8 cellular contexts compared by ENCODE assay signal in the genomic region with DNA sequence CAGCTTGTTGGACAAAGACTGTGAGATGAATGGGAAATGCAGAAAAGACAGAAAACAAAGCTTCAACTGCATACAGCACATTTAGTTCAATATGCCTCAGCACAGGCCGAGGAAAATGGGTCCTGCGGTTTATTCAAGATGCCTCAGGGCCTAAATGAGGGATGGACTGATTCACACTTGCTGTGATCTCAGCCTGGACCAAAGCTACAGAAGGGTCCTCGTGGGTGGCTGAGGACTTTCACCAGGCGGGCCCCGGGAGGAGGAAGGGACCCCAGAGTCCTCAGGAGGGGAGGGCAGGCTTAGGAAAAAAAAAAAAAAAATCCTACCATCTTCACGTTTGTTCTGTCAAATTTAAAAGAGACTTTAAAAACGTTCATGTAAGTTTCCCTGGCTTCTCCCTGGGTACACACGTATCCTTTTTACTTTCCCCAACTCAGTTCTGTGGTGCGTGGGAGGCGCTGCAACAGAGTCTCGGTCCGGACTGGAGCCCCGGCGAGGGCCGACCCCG. TPM values are rescaled to one million over a fixed set of nuclear protein-coding genes. Genes with fewer than 3 reads are reported as not detected.
DNase-seq lines count a peak whose midpoint lies in the region; ATAC-seq and TF ChIP-seq lines count a peak whose summit lies in the region.

No MANE protein-coding gene starts in this region.

- intact Hi-C loops in CD4-positive, alpha-beta memory T cell (cut with micrococcal nuclease): loop anchor here (10.0 kb wide), 1 partner anchor 277 kb away; no protein-coding TSS in a partner anchor
- intact Hi-C loops in OCI-LY7 (cut with micrococcal nuclease; ENCODE audit: unreplicated experiment) (loop anchor here (5.0 to 10.0 kb wide), 2 partner anchors 234 to 363 kb away; a partner anchor contains a TSS), transverse colon (cut with DNase I; ENCODE audit: low total_unique reads) (no loop called here)

- no peaks in the 10 kb centered on the region for H3K9me2 ChIP-seq in OCI-LY7 (ENCODE audit: insufficient read depth, low read length)

- peak overlapping the region; percentile 99 for H3K4me2 ChIP-seq in OCI-LY7 (ENCODE audit: low read length)

- POLR2A ChIA-PET in CD4-positive, alpha-beta memory T cell (lab: Charles Lee; ENCODE audit: partially characterized antibody): interaction anchor here (0.9 to 4.9 kb wide), 17 partner anchors 9 to 363 kb away, joined by 3 to 102 read pairs (median 6); a partner anchor contains a TSS
- POLR2A ChIA-PET in OCI-LY7 (lab: Charles Lee): interaction anchor here (0.6 to 1.8 kb wide), 5 partner anchors 12 to 576 kb away, joined by 3 to 9 read pairs (median 4); no protein-coding TSS in a partner anchor

- TF ChIP-seq CTCF in OCI-LY7 (conservative IDR thresholded peaks at IDR 0.05; ENCODE audit: low read length) (no peak), choroid plexus epithelial cell (conservative IDR thresholded peaks at IDR 0.05; ENCODE audit: low read depth, low read length) (no peak), transverse colon (IDR thresholded peaks at IDR 0.05) (no peak)

- no peaks in the 10 kb centered on the region for H4K20me1 ChIP-seq in OCI-LY7 (ENCODE audit: insufficient read depth, low read length)

- H3K27me3 ChIP-seq in CD4-positive, alpha-beta memory T cell (ENCODE audit: insufficient read depth, low read length): no peaks in the 10 kb centered on the region
- H3K27me3 ChIP-seq in transverse colon: no peaks in the 10 kb centered on the region

- peak overlapping the region; percentile 52 to 61 for H3K4me3 ChIP-seq in CD4-positive, alpha-beta memory T cell (ENCODE audit: low read length in 2 of 2)
- H3K4me3 ChIP-seq in OCI-LY7 (ENCODE audit: low read depth, low read length, poor library complexity, severe bottlenecking) (peak overlapping the region; percentile 76), choroid plexus epithelial cell (ENCODE audit: low read depth, low read length) (peak overlapping the region; percentile 70), transverse colon (peak overlapping the region; percentile 20 to 72 (median 54))

- peaks cover 13% of the 10 kb centered on the region; the same call in 1 of the 2 replicates for H3K79me2 ChIP-seq in OCI-LY7 (ENCODE audit: insufficient read depth, low read depth, low read length)

- CTCF ChIA-PET in CD4-positive, alpha-beta memory T cell (lab: Charles Lee; ENCODE audit: partially characterized antibody): interaction anchor here (0.6 to 4.3 kb wide), 14 partner anchors 9 to 593 kb away, joined by 3 to 63 read pairs (median 5); a partner anchor contains a TSS
- CTCF ChIA-PET in OCI-LY7 (lab: Charles Lee; ENCODE audit: unreplicated experiment): no interaction called here

- H3K9me3 ChIP-seq in CD4-positive, alpha-beta memory T cell (ENCODE audit: control insufficient read depth in 1 of 2, low read length in 2 of 2): no peaks in the 10 kb centered on the region
- H3K9me3 ChIP-seq in OCI-LY7 (ENCODE audit: low read length) (no peaks in the 10 kb centered on the region), transverse colon (no peaks in the 10 kb centered on the region)

- TF ChIP-seq EP300 in transverse colon (IDR thresholded peaks at IDR 0.05; ENCODE audit: low read depth): no peak

- peak overlapping the region; percentile 68 for H3K27ac ChIP-seq in CD4-positive, alpha-beta memory T cell (ENCODE audit: low read depth, low read length)
- H3K27ac ChIP-seq in OCI-LY7 (ENCODE audit: low read depth, low read length, poor library complexity, severe bottlenecking) (no peak overlapping the region), transverse colon (peak overlapping the region; percentile 87 to 92 (median 88))

- H3K4me1 ChIP-seq in CD4-positive, alpha-beta memory T cell (ENCODE audit: insufficient read depth, low read length): peaks cover 25% of the 10 kb centered on the region
- peaks cover 19% of the 10 kb centered on the region for H3K4me1 ChIP-seq in OCI-LY7 (ENCODE audit: insufficient read depth, low read length, poor library complexity, severe bottlenecking)
- peaks cover 6 to 22% (median 14%) of the 10 kb centered on the region in 4 donors for H3K4me1 ChIP-seq in transverse colon

- peaks cover 2% of the 10 kb centered on the region for H3K36me3 ChIP-seq in CD4-positive, alpha-beta memory T cell (ENCODE audit: insufficient read depth, low read length)
- H3K36me3 ChIP-seq in OCI-LY7 (ENCODE audit: insufficient read depth, low read length) (peaks cover 10% of the 10 kb centered on the region), transverse colon (peaks cover 0 to 4% (median 2%) of the 10 kb centered on the region in 4 donors)

- no peaks in the 10 kb centered on the region for H3K27me3 Mint-ChIP-seq in CD4-positive, alpha-beta memory T cell
- no peaks in the 10 kb centered on the region for H3K27me3 Mint-ChIP-seq in memory B cell

- TF ChIP-seq POLR2A in transverse colon (IDR thresholded peaks at IDR 0.05): no peak

- in situ Hi-C loops in transverse colon (cut with MboI; ENCODE audit: low pct_ligation_motif_present in 1 of 4, low pct_unique_long_range_greater_than_20kb in 1 of 4, low sequenced_read_pairs in 3 of 4): no loop called here

- peak overlapping the region; percentile 84 to 92 (median 87) for H3K4me3 Mint-ChIP-seq in CD4-positive, alpha-beta memory T cell
- peak overlapping the region; percentile 94 for H3K4me3 Mint-ChIP-seq in memory B cell

- DNase-seq in CD4-positive, alpha-beta memory T cell: peak in 1 of 5 donors; percentile 21
- DNase-seq in OCI-LY7 (ENCODE audit: low spot score): no peak
- peak; percentile 48 for DNase-seq in choroid plexus epithelial cell (ENCODE audit: low read depth)
- no peak for DNase-seq in memory B cell (ENCODE audit: low spot score in 2 of 2)
- no peak for DNase-seq in transverse colon
- DNase-seq in NCI-H446 treated with DMSO at 0.1 percent for 48 hours (lab: John Stamatoyannopoulos, UW): no peak
- DNase-seq in effector CD4-positive, alpha-beta T cell: no peak

- no TSS peak for BruUV-seq in OCI-LY7 (replicated peaks; lab: Mats Ljungman, UMichigan)

- H2AFZ ChIP-seq in OCI-LY7 (ENCODE audit: low read length): peak overlapping the region; percentile 79

- 2 to 5% methylated on average over 7 to 16 of the region's 16 CpGs for WGBS in transverse colon (ENCODE audit: low coverage in 1 of 2), 2 donors

- no peaks in the 10 kb centered on the region for H3K9me3 Mint-ChIP-seq in CD4-positive, alpha-beta memory T cell
- no peaks in the 10 kb centered on the region for H3K9me3 Mint-ChIP-seq in memory B cell

- peaks cover 13 to 33% (median 21%) of the 10 kb centered on the region in 4 donors for H3K4me1 Mint-ChIP-seq in CD4-positive, alpha-beta memory T cell
- peaks cover 22% of the 10 kb centered on the region for H3K4me1 Mint-ChIP-seq in memory B cell

- peak overlapping the region; percentile 87 to 95 (median 92) for H3K27ac Mint-ChIP-seq in CD4-positive, alpha-beta memory T cell
- peak overlapping the region; percentile 89 for H3K27ac Mint-ChIP-seq in memory B cell

- peaks cover 4 to 15% of the 10 kb centered on the region in 2 donors for H3K36me3 Mint-ChIP-seq in CD4-positive, alpha-beta memory T cell
- peaks cover 6% of the 10 kb centered on the region for H3K36me3 Mint-ChIP-seq in memory B cell

- ATAC-seq in GM21447 (IDR thresholded peaks at IDR 0.05; ENCODE audit: unreplicated experiment): peak; percentile 5
- ATAC-seq in memory B cell (ENCODE audit: low read depth): no peak

RNA-seq across cellular contexts. Expression of a gene that starts 0.6 kb away (rescaled TPM):
- 10 to 100 TPM; 42.6 to 43.5 TPM for total RNA-seq in CD4-positive, alpha-beta memory T cell
- 1 to 10 TPM; 2.7 to 8.0 TPM for polyA plus RNA-seq in CD4-positive, alpha-beta memory T cell
- total RNA-seq in OCI-LY7 (2014; rRNA removed; shearing (Covaris generic)): 10.5 and 13.1 TPM in 2 replicates
- total RNA-seq in OCI-LY7 (2022) (18.8 and 19.4 TPM in 2 replicates), transverse colon (10 to 100 TPM in 3 of 4 donors, 1 to 10 TPM in 1; 9.0 to 28.7 (median 17.9) TPM)

RNA-seq across cellular contexts. Expression of a gene that starts 21.9 kb away (rescaled TPM):
- total RNA-seq in CD4-positive, alpha-beta memory T cell: 10 to 100 TPM; 21.5 to 24.0 TPM
- polyA plus RNA-seq in CD4-positive, alpha-beta memory T cell: 1 to 10 TPM; 4.5 to 9.3 TPM
- total RNA-seq in OCI-LY7 (2014; rRNA removed; shearing (Covaris generic)): 11.6 and 13.1 TPM in 2 replicates
- total RNA-seq in OCI-LY7 (2022): 12.7 and 14.1 TPM in 2 replicates
- 10 to 100 TPM in 1 of 4 donors, 1 to 10 TPM in 3; 2.4 to 22.1 (median 9.5) TPM for total RNA-seq in transverse colon
